Comparison of ENCODE assay signal across 16 cellular contexts in the genomic region with DNA sequence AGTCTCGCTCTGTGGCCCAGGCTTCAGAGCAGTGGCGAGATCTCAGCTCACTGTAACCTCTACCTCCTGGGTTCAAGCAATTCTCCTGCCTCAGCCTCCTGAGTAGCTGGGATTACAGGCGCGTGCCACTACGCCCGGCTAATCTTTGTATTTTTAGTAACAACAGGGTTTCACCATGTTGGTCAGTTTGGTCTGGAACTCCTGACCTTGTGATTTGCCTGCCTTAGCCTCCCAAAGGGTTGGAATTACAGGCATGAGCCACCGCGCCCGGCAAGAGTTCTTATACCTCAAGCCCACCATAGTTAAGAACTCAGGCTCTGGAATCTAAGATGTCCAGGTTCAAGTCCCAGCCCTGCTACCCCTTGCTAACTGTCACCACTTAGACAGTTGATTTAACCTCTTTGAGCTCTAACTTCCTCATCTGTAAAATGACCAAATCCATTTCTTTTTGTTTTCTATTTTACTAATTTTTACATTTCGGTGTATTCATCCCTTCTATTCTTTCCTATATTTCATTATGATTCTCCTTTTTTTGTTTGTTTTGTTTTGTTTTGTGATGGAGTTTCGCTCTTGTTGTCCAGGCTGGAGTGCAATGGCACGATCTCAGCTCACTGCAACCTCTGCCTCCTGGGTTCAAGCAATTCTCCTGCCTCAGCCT.
"Had no signal": no experiment of that assay in that cellular context is flagged by ENCODE, and none has a peak within 500 bp of the region (broad histone marks: within the 10 kb centered on the region; RNA-seq: fewer than 3 reads in every experiment).

No MANE protein-coding gene starts in this region.

- H3K27me3 ChIP-seq: gastrocnemius medialis, heart right ventricle, pancreas, transverse colon had no signal

- H3K4me3 Mint-ChIP-seq: endodermal cell; naive B cell; stimulated activated effector memory CD8-positive, alpha-beta T cell treated with anti-CD3 and anti-CD28 coated beads, Interleukin-12 subunit alpha, Interleukin-12 subunit beta, amount 100 ng/mL, for 72 hours; T-helper 2 cell treated with Interferon-gamma antibody and Interleukin-4, amounts not matched to agents 5 μg/mL and 100 μg/mL, for 36 hours had no signal

- H3K4me1 ChIP-seq: gastrocnemius medialis had no signal

- H3K27ac ChIP-seq: gastrocnemius medialis, pancreas, transverse colon had no signal

- ATAC-seq: gastrocnemius medialis; heart right ventricle; sciatic nerve; stimulated activated effector memory CD8-positive, alpha-beta T cell treated with anti-CD3 and anti-CD28 coated beads, Interleukin-12 subunit alpha, Interleukin-12 subunit beta, amount 100 ng/mL, for 72 hours had no signal

- H3K27ac Mint-ChIP-seq: endodermal cell; stimulated activated effector memory CD8-positive, alpha-beta T cell treated with anti-CD3 and anti-CD28 coated beads, Interleukin-12 subunit alpha, Interleukin-12 subunit beta, amount 100 ng/mL, for 72 hours; T-helper 2 cell treated with Interferon-gamma antibody and Interleukin-4, amounts not matched to agents 5 μg/mL and 100 μg/mL, for 36 hours had no signal

- DNase-seq: activated CD4-positive, alpha-beta T cell treated with anti-CD3 and anti-CD28 coated beads, Interleukin-2, amount 50 U/mL, for 1 hour; activated CD8-positive, alpha-beta memory T cell treated with anti-CD3 and anti-CD28 coated beads for 24 hours; activated naive CD4-positive, alpha-beta T cell; endodermal cell; gastrocnemius medialis; heart right ventricle; naive B cell; pancreas; stimulated activated CD4-positive, alpha-beta T cell treated with anti-CD3 and anti-CD28 coated beads, Interleukin-1b, Interleukin-23, amount 100 ng/mL, for 48 hours; substantia nigra; SW 1271; transverse colon had no signal

- H3K4me3 ChIP-seq: gastrocnemius medialis, heart right ventricle, lung, pancreas, transverse colon had no signal

- H3K9me3 ChIP-seq: gastrocnemius medialis, heart right ventricle, pancreas, transverse colon had no signal

- H3K36me3 ChIP-seq: gastrocnemius medialis, heart right ventricle, pancreas, transverse colon had no signal

- H3K4me1 Mint-ChIP-seq: endodermal cell had no signal

- H3K9me3 Mint-ChIP-seq: endodermal cell; naive B cell; stimulated activated effector memory CD8-positive, alpha-beta T cell treated with anti-CD3 and anti-CD28 coated beads, Interleukin-12 subunit alpha, Interleukin-12 subunit beta, amount 100 ng/mL, for 72 hours; T-helper 2 cell treated with Interferon-gamma antibody and Interleukin-4, amounts not matched to agents 5 μg/mL and 100 μg/mL, for 36 hours had no signal

- H3K27me3 Mint-ChIP-seq: naive B cell had no signal

- H3K36me3 Mint-ChIP-seq: naive B cell; stimulated activated effector memory CD8-positive, alpha-beta T cell treated with anti-CD3 and anti-CD28 coated beads, Interleukin-12 subunit alpha, Interleukin-12 subunit beta, amount 100 ng/mL, for 72 hours had no signal
